Comparison of ENCODE assay signal across 7 cellular contexts in genomic region chr15:86762874-86763273, GRCh38.
"Had no signal": no experiment of that assay in that cellular context is flagged by ENCODE, and none has a peak within 500 bp of the region (broad histone marks: within the 10 kb centered on the region; RNA-seq: fewer than 3 reads in every experiment).

No MANE protein-coding gene starts in this region.

- H3K4me1 Mint-ChIP-seq: IgD-negative memory B cell had no signal

- H3K27ac ChIP-seq: HL-60, KMS-11 had no signal

- H3K9ac ChIP-seq: KMS-11 had no signal

- DNase-seq: IMR-90, KBM-7, KG1 had no signal

- H3K36me3 Mint-ChIP-seq: IgD-negative memory B cell had no signal

- FAIRE-seq: HTR-8/SVneo had no signal

- H3K4me3 Mint-ChIP-seq: IgD-negative memory B cell had no signal

- H3K4me2 ChIP-seq: KMS-11 had no signal

- H3K27ac Mint-ChIP-seq: IgD-negative memory B cell had no signal

- H3K27me3 Mint-ChIP-seq: IgD-negative memory B cell had no signal
